ENCODE assay signal across 7 cellular contexts in the genomic region with DNA sequence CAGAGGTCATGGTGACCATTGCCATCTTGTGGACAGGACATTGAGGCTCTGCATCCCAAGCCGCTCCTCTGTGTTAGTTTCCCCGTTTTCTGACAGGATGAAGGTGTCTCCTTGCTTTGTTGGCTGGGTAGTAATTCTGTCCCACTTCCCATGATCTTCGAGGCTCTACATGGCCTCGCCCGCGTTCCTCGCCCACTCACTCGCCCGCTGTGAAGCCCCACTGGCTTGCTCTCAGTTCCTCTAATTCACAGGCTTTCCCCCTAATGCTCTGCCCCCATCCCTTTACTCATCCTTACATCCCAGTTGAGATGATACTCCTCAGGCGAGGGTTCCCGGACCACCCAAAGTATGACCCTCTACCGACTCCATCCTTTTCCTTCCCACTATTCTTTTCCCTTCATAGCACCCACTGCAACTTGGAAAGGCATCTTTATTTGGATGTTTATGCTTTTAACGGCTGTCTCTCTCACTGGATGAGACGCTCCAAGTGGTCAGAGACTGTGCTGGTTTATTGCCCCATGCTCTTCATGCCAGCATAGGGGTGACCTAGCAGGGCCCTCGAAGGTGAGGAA. TPM values are rescaled to one million over a fixed set of nuclear protein-coding genes. Genes with fewer than 3 reads are reported as not detected.
DNase-seq lines count a peak whose midpoint lies in the region; ATAC-seq and TF ChIP-seq lines count a peak whose summit lies in the region.

No MANE protein-coding gene starts in this region.

- no peaks in the 10 kb centered on the region for H3K9me3 Mint-ChIP-seq in activated CD8-positive, alpha-beta T cell treated with anti-CD3 and anti-CD28 coated beads for 36 hours

- in situ Hi-C loops in transverse colon (cut with MboI; ENCODE audit: low pct_ligation_motif_present in 1 of 4, low pct_unique_long_range_greater_than_20kb in 1 of 4, low sequenced_read_pairs in 3 of 4): no loop called here
- in situ Hi-C loops in KBM-7 (cut with MboI; ENCODE audit: low pct_unique_long_range_greater_than_20kb, low sequenced_read_pairs): no loop called here

- H3K4me3 ChIP-seq in kidney epithelial cell (ENCODE audit: low read depth, low read length): peak overlapping the region; percentile 75
- peak overlapping the region in 3 of 4 donors; percentile 72 to 76 (median 74) for H3K4me3 ChIP-seq in transverse colon

- H3K4me3 Mint-ChIP-seq in activated CD8-positive, alpha-beta T cell treated with anti-CD3 and anti-CD28 coated beads for 36 hours: peak overlapping the region; percentile 71

- no peak for DNase-seq in activated CD8-positive, alpha-beta T cell treated with anti-CD3 and anti-CD28 coated beads for 36 hours
- no peak for DNase-seq in kidney epithelial cell (ENCODE audit: low read depth)
- DNase-seq in transverse colon: no peak
- no peak for DNase-seq in NCI-H146 treated with DMSO at 0.1 percent for 48 hours (lab: John Stamatoyannopoulos, UW; ENCODE audit: unreplicated experiment)
- DNase-seq in KBM-7: no peak

- peak overlapping the region; percentile 85 for H3K27ac Mint-ChIP-seq in activated CD8-positive, alpha-beta T cell treated with anti-CD3 and anti-CD28 coated beads for 36 hours

- ATAC-seq in GM19025 (IDR thresholded peaks at IDR 0.05; ENCODE audit: low read depth, unreplicated experiment) (peak; percentile 4), HG02943 (IDR thresholded peaks at IDR 0.05; ENCODE audit: low read depth, unreplicated experiment) (peak; percentile 5)
- peak; percentile 3 for ATAC-seq in activated CD8-positive, alpha-beta T cell treated with anti-CD3 and anti-CD28 coated beads for 36 hours

- peaks cover 17 to 28% (median 22%) of the 10 kb centered on the region in 4 donors for H3K4me1 ChIP-seq in transverse colon

- H3K4me1 Mint-ChIP-seq in activated CD8-positive, alpha-beta T cell treated with anti-CD3 and anti-CD28 coated beads for 36 hours (ENCODE audit: low read depth): peaks cover 69% of the 10 kb centered on the region

- TF ChIP-seq CTCF in activated CD8-positive, alpha-beta T cell treated with anti-CD3 and anti-CD28 coated beads for 36 hours (IDR thresholded peaks at IDR 0.05): no peak
- TF ChIP-seq CTCF in kidney epithelial cell (IDR thresholded peaks at IDR 0.05; ENCODE audit: insufficient read depth, low read length, poor library complexity, severe bottlenecking) (no peak), transverse colon (IDR thresholded peaks at IDR 0.05) (no peak)

- no peaks in the 10 kb centered on the region for H3K9me3 ChIP-seq in transverse colon

- H3K36me3 Mint-ChIP-seq in activated CD8-positive, alpha-beta T cell treated with anti-CD3 and anti-CD28 coated beads for 36 hours (ENCODE audit: low read depth): peaks cover 37% of the 10 kb centered on the region

- no peaks in the 10 kb centered on the region for H3K27me3 Mint-ChIP-seq in activated CD8-positive, alpha-beta T cell treated with anti-CD3 and anti-CD28 coated beads for 36 hours

- CTCF ChIA-PET in activated CD8-positive, alpha-beta T cell treated with anti-CD3 and anti-CD28 coated beads for 36 hours (lab: Charles Lee): interaction anchor here (1.0 to 3.8 kb wide), 7 partner anchors 10 to 86 kb away, joined by 3 to 47 read pairs (median 9); a partner anchor contains a TSS

- H3K27me3 ChIP-seq in kidney epithelial cell (ENCODE audit: control insufficient read depth, insufficient read depth, low read length) (no peaks in the 10 kb centered on the region), transverse colon (no peaks in the 10 kb centered on the region)

- intact Hi-C loops in activated CD8-positive, alpha-beta T cell treated with anti-CD3 and anti-CD28 coated beads for 36 hours (cut with micrococcal nuclease): no loop called here
- intact Hi-C loops in transverse colon (cut with DNase I; ENCODE audit: low total_unique reads): no loop called here

- POLR2A ChIA-PET in activated CD8-positive, alpha-beta T cell treated with anti-CD3 and anti-CD28 coated beads for 36 hours (lab: Charles Lee): interaction anchor here (1.6 to 17.2 kb wide), 4 partner anchors 12 to 81 kb away, joined by 5 to 486 read pairs (median 7); a partner anchor contains a TSS

- WGBS in transverse colon (ENCODE audit: low coverage in 1 of 2), 2 donors: 22 to 42% methylated on average over 7 to 15 of the region's 15 CpGs

- H3K36me3 ChIP-seq in kidney epithelial cell (ENCODE audit: control insufficient read depth, insufficient read depth, low read length): peaks cover 6% of the 10 kb centered on the region
- H3K36me3 ChIP-seq in transverse colon: peaks cover 0 to 24% (median 12%) of the 10 kb centered on the region in 4 donors

- TF ChIP-seq EP300 in transverse colon (IDR thresholded peaks at IDR 0.05; ENCODE audit: low read depth): no peak

- TF ChIP-seq POLR2A in transverse colon (IDR thresholded peaks at IDR 0.05): peak; percentile 7

- peak overlapping the region; percentile 85 to 94 (median 91) for H3K27ac ChIP-seq in transverse colon

RNA-seq across cellular contexts. Expression of a gene that starts 0.5 kb away (rescaled TPM):
- 10 to 100 TPM; 15.4 to 16.7 TPM for total RNA-seq in activated CD8-positive, alpha-beta T cell treated with anti-CD3 and anti-CD28 coated beads for 36 hours
- total RNA-seq in kidney epithelial cell (67.3 and 78.2 TPM in 2 replicates), transverse colon (10 to 100 TPM in 3 of 4 donors, 1 to 10 TPM in 1; 9.0 to 36.4 (median 22.5) TPM)

RNA-seq across cellular contexts. Expression of a gene that starts 7.5 kb away (rescaled TPM):
- total RNA-seq in activated CD8-positive, alpha-beta T cell treated with anti-CD3 and anti-CD28 coated beads for 36 hours: 10 to 100 TPM; 13.3 to 17.9 TPM
- 46.3 and 61.5 TPM in 2 replicates for total RNA-seq in kidney epithelial cell
- total RNA-seq in transverse colon: 10 to 100 TPM in 3 of 4 donors, 1 to 10 TPM in 1; 2.6 to 67.3 (median 19.0) TPM

RNA-seq across cellular contexts. Expression of a gene that starts 10.9 kb away (rescaled TPM):
- 1,000 to 10,000 TPM; 2,124 to 2,130 TPM for total RNA-seq in activated CD8-positive, alpha-beta T cell treated with anti-CD3 and anti-CD28 coated beads for 36 hours
- total RNA-seq in kidney epithelial cell: 1,065 and 1,294 TPM in 2 replicates
- total RNA-seq in transverse colon: 100 to 1,000 TPM; 105 to 371 (median 242) TPM

RNA-seq across cellular contexts. Expression of a gene that starts 12.4 kb away (rescaled TPM):
- under 1 TPM in 1 of 2 experiments, not detected in 1; 0.05 TPM for total RNA-seq in activated CD8-positive, alpha-beta T cell treated with anti-CD3 and anti-CD28 coated beads for 36 hours
- total RNA-seq in kidney epithelial cell (0.13 and 0.21 TPM in 2 replicates), transverse colon (1 to 10 TPM in 2 of 4 donors, under 1 TPM in 2; 0.14 to 3.8 (median 1.7) TPM)

RNA-seq across cellular contexts. Expression of a gene that starts 34.4 kb away (rescaled TPM):
- total RNA-seq in activated CD8-positive, alpha-beta T cell treated with anti-CD3 and anti-CD28 coated beads for 36 hours: 10 to 100 TPM; 56.1 to 57.4 TPM
- total RNA-seq in kidney epithelial cell: 36.1 and 43.9 TPM in 2 replicates
- 10 to 100 TPM; 25.1 to 45.2 (median 35.6) TPM for total RNA-seq in transverse colon
